Comparison of ENCODE assay signal across 8 cellular contexts in genomic region chr7:99040104-99040958, GRCh38.
A peak's percentile ranks its signal among the peaks of the same experiment; 100 is the strongest.
DNase-seq lines count a peak whose midpoint lies in the region; ATAC-seq and TF ChIP-seq lines count a peak whose summit lies in the region.

No MANE protein-coding gene starts in this region.

- TF ChIP-seq CTCF in gastroesophageal sphincter (IDR thresholded peaks at IDR 0.05), result peak in 3 of 4 experiments; percentile 80 to 83 (median 83)

- peak; percentile 84 for ATAC-seq in gastroesophageal sphincter
- no peak for ATAC-seq in GM21576 (IDR thresholded peaks at IDR 0.05; ENCODE audit: unreplicated experiment)

- H3K27ac ChIP-seq in gastroesophageal sphincter, result peak overlapping the region in 3 of 4 donors; percentile 47 to 68 (median 56)
- H3K27ac ChIP-seq in temporal lobe (ENCODE audit: low read depth, low read length), result peak overlapping the region; percentile 54

- H3K27me3 ChIP-seq in gastroesophageal sphincter, result no peaks in the 10 kb centered on the region

- 41 to 71% methylated on average over 9 to 20 of the region's 31 CpGs for WGBS in gastroesophageal sphincter (ENCODE audit: low coverage in 1 of 2), 2 donors

- DNase-seq in DMS114 treated with DMSO at 0.1 percent for 48 hours (lab: John Stamatoyannopoulos, UW; ENCODE audit: unreplicated experiment), result peak; percentile 39
- peak; percentile 60 to 61 for DNase-seq in Kasumi-1 (lab: John Stamatoyannopoulos, UW)
- DNase-seq in RPMI8226, result peak; percentile 71
- DNase-seq in activated naive CD4-positive, alpha-beta T cell treated with Interleukin-2 at 50 U/mL for 16 hours, result peak; percentile 46
- peak in 53 of 56 donors; percentile 15 to 91 (median 67) for DNase-seq in nucleus accumbens (lab: John Stamatoyannopoulos, UW)

- TF ChIP-seq EP300 in gastroesophageal sphincter (IDR thresholded peaks at IDR 0.05), result no peak

- TF ChIP-seq POLR2A in gastroesophageal sphincter (IDR thresholded peaks at IDR 0.05), result no peak

- H3K9me3 ChIP-seq in gastroesophageal sphincter, result no peaks in the 10 kb centered on the region

- peaks cover 0 to 45% (median 0%) of the 10 kb centered on the region in 3 donors for H3K4me1 ChIP-seq in gastroesophageal sphincter

- H3K36me3 ChIP-seq in gastroesophageal sphincter, result peaks cover 0 to 98% of the 10 kb centered on the region in 2 donors

- H3K4me3 ChIP-seq in gastroesophageal sphincter, result no peak overlapping the region
